Comparison of ENCODE assay signal across 12 cellular contexts in the genomic region with DNA sequence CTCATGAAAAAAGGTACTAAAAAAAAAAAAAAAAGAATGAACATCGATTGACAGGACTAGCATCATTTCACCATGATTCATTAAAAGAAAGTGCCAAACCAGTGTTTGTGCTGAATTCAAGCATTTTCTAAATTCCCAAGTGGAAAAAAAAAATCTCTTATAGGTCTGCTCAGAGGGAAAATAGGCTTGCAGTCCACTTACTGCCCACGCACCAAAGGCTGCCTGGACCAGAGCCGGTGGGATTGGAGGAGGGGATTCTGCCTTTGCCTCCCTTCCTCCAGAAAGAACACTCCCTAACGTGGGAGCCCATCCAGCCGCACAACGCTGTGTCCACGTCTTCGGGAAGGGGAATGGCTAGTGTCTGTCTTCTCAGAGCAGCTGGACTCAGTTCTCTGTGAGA. TPM values are rescaled to one million over a fixed set of nuclear protein-coding genes. Genes with fewer than 3 reads are reported as not detected.
DNase-seq lines count a peak whose midpoint lies in the region; ATAC-seq, FAIRE-seq and TF ChIP-seq lines count a peak whose summit lies in the region.
"Had no signal": no experiment of that assay in that cellular context is flagged by ENCODE, and none has a peak within 500 bp of the region (broad histone marks: within the 10 kb centered on the region; RNA-seq: fewer than 3 reads in every experiment).

No MANE protein-coding gene starts in this region.

- H3K27ac Mint-ChIP-seq in immature natural killer cell: no peak overlapping the region
- H3K27ac Mint-ChIP-seq: memory B cell had no signal

- peaks cover 8 to 15% (median 9%) of the 10 kb centered on the region in 3 donors for H3K27me3 Mint-ChIP-seq in immature natural killer cell (ENCODE audit: low read depth in 3 of 3)
- H3K27me3 Mint-ChIP-seq: central memory CD8-positive, alpha-beta T cell; memory B cell had no signal

- intact Hi-C loops in Right ventricle myocardium inferior (cut with DNase I): no loop called here
- intact Hi-C loops in cardiac septum (cut with DNase I): no loop called here
- intact Hi-C loops in pancreas (cut with DNase I): no loop called here
- intact Hi-C loops in A673 (cut with micrococcal nuclease; ENCODE audit: unreplicated experiment): no loop called here

- no peaks in the 10 kb centered on the region for H3K9me3 Mint-ChIP-seq in immature natural killer cell
- H3K9me3 Mint-ChIP-seq: central memory CD8-positive, alpha-beta T cell; memory B cell had no signal

- no peak for FAIRE-seq in pancreas (lab: Jason Lieb, UNC)
- FAIRE-seq: A204.1 had no signal

- H3K4me3 Mint-ChIP-seq in immature natural killer cell: no peak overlapping the region
- H3K4me3 Mint-ChIP-seq: central memory CD8-positive, alpha-beta T cell; memory B cell had no signal

- BruUV-seq in A673 (replicated peaks; lab: Mats Ljungman, UMichigan): no TSS peak

- no peaks in the 10 kb centered on the region for H3K36me3 ChIP-seq in pancreas
- H3K36me3 ChIP-seq in A673 (ENCODE audit: insufficient read depth, low read length, poor library complexity, severe bottlenecking): no peaks in the 10 kb centered on the region

- peaks cover 0 to 9% (median 0%) of the 10 kb centered on the region in 3 donors for H3K36me3 Mint-ChIP-seq in immature natural killer cell

- peaks cover 20 to 28% of the 10 kb centered on the region in 2 donors for H3K4me1 Mint-ChIP-seq in immature natural killer cell
- H3K4me1 Mint-ChIP-seq: memory B cell had no signal

- peaks cover 0 to 4% (median 0%) of the 10 kb centered on the region in 3 donors for H3K4me1 ChIP-seq in pancreas
- no peaks in the 10 kb centered on the region for H3K4me1 ChIP-seq in A673 (ENCODE audit: insufficient read depth, low read length, poor library complexity, severe bottlenecking)

- TF ChIP-seq CTCF in fibroblast of villous mesenchyme (IDR thresholded peaks at IDR 0.05; ENCODE audit: insufficient read depth, low read depth, low read length) (no peak), pancreas (IDR thresholded peaks at IDR 0.05) (no peak), A673 (conservative IDR thresholded peaks at IDR 0.05; ENCODE audit: low read depth, low read length) (no peak)

- H3K4me3 ChIP-seq in fibroblast of villous mesenchyme (ENCODE audit: low read depth, low read length) (no peak overlapping the region), pancreas (no peak overlapping the region), A673 (ENCODE audit: low read depth, low read length, poor library complexity, severe bottlenecking) (no peak overlapping the region)

- WGBS in pancreas, 2 donors: 71 to 80% methylated on average over 8 of the region's 8 CpGs

- CTCF ChIA-PET in A673 (lab: Charles Lee): no interaction called here

- H3K27ac ChIP-seq in pancreas (no peak overlapping the region), A673 (ENCODE audit: low read depth, low read length, poor library complexity, severe bottlenecking) (no peak overlapping the region)

- POLR2A ChIA-PET in A673 (lab: Charles Lee; ENCODE audit: low non-redundant PET): no interaction called here

- H3K27me3 ChIP-seq in pancreas (no peaks in the 10 kb centered on the region), A673 (replicated peaks; ENCODE audit: insufficient read depth, low read depth, low read length, poor library complexity) (no peaks in the 10 kb centered on the region)

- DNase-seq in Right ventricle myocardium inferior (ENCODE audit: missing footprints) (no peak), cardiac septum (ENCODE audit: low spot score) (no peak), fibroblast of villous mesenchyme (ENCODE audit: low read depth) (peak; percentile 48), pancreas (peak in 2 of 6 donors; percentile 15 to 37), immature natural killer cell (no peak), A673 (ENCODE audit: low spot score) (no peak)
- DNase-seq in activated T-cell treated with anti-CD3 and anti-CD28 coated beads, Interleukin-2, amount 50 U/mL, for 1 hour: no peak
- DNase-seq: SIG-M5 had no signal

- peak; percentile 67 for ATAC-seq in Right ventricle myocardium inferior
- ATAC-seq in pancreas: peak in 3 of 4 donors; percentile 32 to 54 (median 49)
- no peak for ATAC-seq in HG02870 (IDR thresholded peaks at IDR 0.05; ENCODE audit: unreplicated experiment)

- H3K9me3 ChIP-seq in pancreas (no peaks in the 10 kb centered on the region), A673 (ENCODE audit: low read depth, low read length, poor library complexity, severe bottlenecking) (no peaks in the 10 kb centered on the region)

RNA-seq across cellular contexts. Expression of a gene that starts 5.5 kb away (rescaled TPM):
- 20.3 TPM for total RNA-seq in Right ventricle myocardium inferior
- total RNA-seq in cardiac septum: 22.2 TPM
- total RNA-seq in fibroblast of villous mesenchyme: 27.1 and 28.5 TPM in 2 replicates
- total RNA-seq in pancreas: 10 to 100 TPM in 5 of 6 donors, 1 to 10 TPM in 1; 8.9 to 19.1 (median 12.3) TPM
- 1 to 10 TPM; 7.2 to 7.8 TPM for polyA plus RNA-seq in pancreas
- polyA plus RNA-seq in immature natural killer cell: 10 to 100 TPM; 42.0 to 74.7 (median 43.2) TPM
- 46.6 and 51.4 TPM in 2 replicates for total RNA-seq in A673 (2021)
